ENCODE assay signal across 8 cellular contexts in the genomic region with DNA sequence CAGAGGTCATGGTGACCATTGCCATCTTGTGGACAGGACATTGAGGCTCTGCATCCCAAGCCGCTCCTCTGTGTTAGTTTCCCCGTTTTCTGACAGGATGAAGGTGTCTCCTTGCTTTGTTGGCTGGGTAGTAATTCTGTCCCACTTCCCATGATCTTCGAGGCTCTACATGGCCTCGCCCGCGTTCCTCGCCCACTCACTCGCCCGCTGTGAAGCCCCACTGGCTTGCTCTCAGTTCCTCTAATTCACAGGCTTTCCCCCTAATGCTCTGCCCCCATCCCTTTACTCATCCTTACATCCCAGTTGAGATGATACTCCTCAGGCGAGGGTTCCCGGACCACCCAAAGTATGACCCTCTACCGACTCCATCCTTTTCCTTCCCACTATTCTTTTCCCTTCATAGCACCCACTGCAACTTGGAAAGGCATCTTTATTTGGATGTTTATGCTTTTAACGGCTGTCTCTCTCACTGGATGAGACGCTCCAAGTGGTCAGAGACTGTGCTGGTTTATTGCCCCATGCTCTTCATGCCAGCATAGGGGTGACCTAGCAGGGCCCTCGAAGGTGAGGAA. TPM values are rescaled to one million over a fixed set of nuclear protein-coding genes. Genes with fewer than 3 reads are reported as not detected.
DNase-seq lines count a peak whose midpoint lies in the region; ATAC-seq lines count a peak whose summit lies in the region.

No MANE protein-coding gene starts in this region.

- H3K4me3 ChIP-seq in iPS DF 6.9 (ENCODE audit: low read length): peak overlapping the region; percentile 70; the same call in 1 of the 2 replicates

- H3K4me3 Mint-ChIP-seq in T-helper 17 cell: peak overlapping the region; percentile 92

- ATAC-seq in GM18511 (IDR thresholded peaks at IDR 0.05; ENCODE audit: unreplicated experiment) (peak; percentile 31), HG02759 (IDR thresholded peaks at IDR 0.05; ENCODE audit: unreplicated experiment) (peak; percentile 19), T-helper 17 cell (peak; percentile 7)

- H3K36me3 Mint-ChIP-seq in T-helper 17 cell (ENCODE audit: low read depth): peaks cover 13% of the 10 kb centered on the region

- H3K27ac ChIP-seq in iPS DF 6.9 (ENCODE audit: low read length): no peak overlapping the region
- H3K27ac ChIP-seq in substantia nigra (ENCODE audit: low read depth, low read length, poor library complexity, severe bottlenecking): peak overlapping the region; percentile 99

- peaks cover 58% of the 10 kb centered on the region for H3K4me1 Mint-ChIP-seq in T-helper 17 cell

- DNase-seq in T-helper 17 cell: no peak
- no peak for DNase-seq in iPS DF 6.9 (ENCODE audit: low read depth, low spot score)
- peak in 2 of 49 donors; percentile 73 to 74 for DNase-seq in substantia nigra (lab: John Stamatoyannopoulos, UW)
- DNase-seq in stimulated activated CD4-positive, alpha-beta T cell treated with anti-CD3 and anti-CD28 coated beads, Interleukin-4, amount 100 ng/mL, for 1 hour: no peak
- DNase-seq in NCI-H2107 (lab: John Stamatoyannopoulos, UW): no peak
- no peak for DNase-seq in AG20443 (ENCODE audit: low spot score)

- H3K9me3 ChIP-seq in T-helper 17 cell (ENCODE audit: control insufficient read depth, low read length, poor library complexity, severe bottlenecking): no peaks in the 10 kb centered on the region
- no peaks in the 10 kb centered on the region for H3K9me3 ChIP-seq in iPS DF 6.9 (ENCODE audit: control insufficient read depth, insufficient read depth, low read length)

- H3K4me1 ChIP-seq in iPS DF 6.9 (ENCODE audit: control insufficient read depth, insufficient read depth, low read length): no peaks in the 10 kb centered on the region

- no peaks in the 10 kb centered on the region for H3K27me3 ChIP-seq in iPS DF 6.9 (ENCODE audit: control insufficient read depth, insufficient read depth, low read length)

- H3K36me3 ChIP-seq in iPS DF 6.9 (ENCODE audit: control insufficient read depth, insufficient read depth, low read length): peaks cover 23% of the 10 kb centered on the region

- peak overlapping the region; percentile 98 for H3K27ac Mint-ChIP-seq in T-helper 17 cell

- WGBS in iPS DF 6.9 (ENCODE audit: insufficient coverage, insufficient read length): no CpG with 5 or more reads among the region's 15 CpGs

- H3K27me3 Mint-ChIP-seq in T-helper 17 cell: no peaks in the 10 kb centered on the region

RNA-seq across cellular contexts. Expression of a gene that starts 0.5 kb away (rescaled TPM):
- total RNA-seq in T-helper 17 cell: 10 to 100 TPM; 14.7 to 15.2 TPM

RNA-seq across cellular contexts. Expression of a gene that starts 7.5 kb away (rescaled TPM):
- total RNA-seq in T-helper 17 cell: 10 to 100 TPM; 59.2 to 62.8 TPM

RNA-seq across cellular contexts. Expression of a gene that starts 10.9 kb away (rescaled TPM):
- 100 to 1,000 TPM; 454 to 478 TPM for total RNA-seq in T-helper 17 cell

RNA-seq across cellular contexts. Expression of a gene that starts 12.4 kb away (rescaled TPM):
- not detected for total RNA-seq in T-helper 17 cell

RNA-seq across cellular contexts. Expression of a gene that starts 34.4 kb away (rescaled TPM):
- total RNA-seq in T-helper 17 cell: 1 to 10 TPM; 1.4 to 3.4 TPM
